In the genomic region with DNA sequence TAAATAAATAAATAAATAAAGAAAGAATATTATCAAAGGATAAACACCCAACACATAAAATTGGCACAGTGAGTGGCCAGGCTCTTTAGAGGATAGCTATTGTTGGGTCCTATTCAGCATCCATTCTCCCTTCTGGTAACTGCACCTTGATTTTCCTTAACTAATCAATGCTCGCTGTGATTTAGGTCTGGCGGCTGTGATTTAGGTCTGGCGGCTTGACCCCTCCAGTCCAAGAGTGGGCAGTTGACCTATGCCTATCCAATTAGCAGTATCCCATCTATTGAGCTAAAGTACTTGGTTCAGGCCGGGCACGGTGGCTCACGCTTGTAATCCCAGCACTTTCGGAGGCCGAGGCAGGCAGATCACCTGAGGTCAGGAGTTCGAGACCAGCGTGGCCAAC, we compare ENCODE assay signal across 9 cellular contexts. TPM values are rescaled to one million over a fixed set of nuclear protein-coding genes. Genes with fewer than 3 reads are reported as not detected.
"Had no signal": no experiment of that assay in that cellular context is flagged by ENCODE, and none has a peak within 500 bp of the region (broad histone marks: within the 10 kb centered on the region; RNA-seq: fewer than 3 reads in every experiment).

No MANE protein-coding gene starts in this region.

- H3K4me3 ChIP-seq: GM23338 had no signal

- FAIRE-seq: H1, H54, HTR-8/SVneo had no signal

- ATAC-seq: GM23338 had no signal

- H3K4me2 ChIP-seq: GM23338 had no signal

- DNase-seq: H9, HCEC 1CT, IMR-90, KBM-7 had no signal

RNA-seq across cellular contexts. Expression of a gene that starts 19.9 kb away (rescaled TPM):
- total RNA-seq: HT-29, IMR-90 had no signal
- polyA plus RNA-seq: IMR-90 had no signal
